9 cellular contexts compared by ENCODE assay signal in genomic region chr2:137865954-137866540, GRCh38.
DNase-seq lines count a peak whose midpoint lies in the region; ATAC-seq lines count a peak whose summit lies in the region.
"Had no signal": no experiment of that assay in that cellular context is flagged by ENCODE, and none has a peak within 500 bp of the region (broad histone marks: within the 10 kb centered on the region; RNA-seq: fewer than 3 reads in every experiment).

No MANE protein-coding gene starts in this region.

- H3K4me1 ChIP-seq in CD4-positive, CD25-positive, alpha-beta regulatory T cell (ENCODE audit: control insufficient read depth, insufficient read depth, low read length, poor library complexity, severe bottlenecking): no peaks in the 10 kb centered on the region

- H3K9me3 ChIP-seq in CD4-positive, CD25-positive, alpha-beta regulatory T cell (ENCODE audit: control insufficient read depth in 2 of 2, low read length in 2 of 2): no peaks in the 10 kb centered on the region

- no peak overlapping the region for H3K27ac ChIP-seq in CD4-positive, CD25-positive, alpha-beta regulatory T cell (ENCODE audit: insufficient read depth, low read length, poor library complexity, severe bottlenecking)

- H3K9me3 Mint-ChIP-seq in CD4-positive, CD25-positive, alpha-beta regulatory T cell: peaks cover 0 to 1% (median 0%) of the 10 kb centered on the region in 7 donors

- H3K4me3 ChIP-seq in CD4-positive, CD25-positive, alpha-beta regulatory T cell (ENCODE audit: low read depth, low read length): no peak overlapping the region

- no peak overlapping the region for H3K27ac Mint-ChIP-seq in CD4-positive, CD25-positive, alpha-beta regulatory T cell
- H3K27ac Mint-ChIP-seq: T-helper 17 cell had no signal

- H3K4me1 Mint-ChIP-seq in CD4-positive, CD25-positive, alpha-beta regulatory T cell: no peaks in the 10 kb centered on the region
- H3K4me1 Mint-ChIP-seq: T-helper 17 cell had no signal

- H3K36me3 Mint-ChIP-seq in CD4-positive, CD25-positive, alpha-beta regulatory T cell: no peaks in the 10 kb centered on the region

- no peaks in the 10 kb centered on the region for H3K36me3 ChIP-seq in CD4-positive, CD25-positive, alpha-beta regulatory T cell (ENCODE audit: control insufficient read depth, insufficient read depth, low read length)

- H3K27me3 Mint-ChIP-seq in CD4-positive, CD25-positive, alpha-beta regulatory T cell: no peaks in the 10 kb centered on the region

- ATAC-seq in CD4-positive, CD25-positive, alpha-beta regulatory T cell (ENCODE audit: low read depth in 2 of 2): no peak
- peak; percentile 88 for ATAC-seq in GM18868 (IDR thresholded peaks at IDR 0.05; ENCODE audit: unreplicated experiment)
- peak; percentile 48 for ATAC-seq in HG03175 (IDR thresholded peaks at IDR 0.05; ENCODE audit: unreplicated experiment)
- ATAC-seq in HG02571 (IDR thresholded peaks at IDR 0.05; ENCODE audit: unreplicated experiment): no peak
- ATAC-seq: T-helper 17 cell had no signal

- no peak overlapping the region for H3K4me3 Mint-ChIP-seq in CD4-positive, CD25-positive, alpha-beta regulatory T cell
- H3K4me3 Mint-ChIP-seq: T-helper 17 cell had no signal

- DNase-seq in CD4-positive, CD25-positive, alpha-beta regulatory T cell: peak in 2 of 3 donors; percentile 21 to 53
- DNase-seq in NCI-H524 (lab: John Stamatoyannopoulos, UW) (peak; percentile 7 to 74), fibroblast of peridontal ligament (ENCODE audit: extremely low read depth) (peak; percentile 46), putamen (ENCODE audit: low spot score) (peak; percentile 12)
- DNase-seq in activated CD8-positive, alpha-beta memory T cell treated with anti-CD3 and anti-CD28 coated beads for 24 hours: peak; percentile 71

- no peaks in the 10 kb centered on the region for H3K27me3 ChIP-seq in CD4-positive, CD25-positive, alpha-beta regulatory T cell (ENCODE audit: control insufficient read depth, insufficient read depth, low read length)

Comparison
In these comparisons a context has a peak if more than half of its experiments do, and no peak if none do; other contexts are left out.
1. ATAC-seq: peak in GM18868 (single experiment) and HG03175 (single experiment); none in CD4-positive, CD25-positive, alpha-beta regulatory T cell (0 of 2) and HG02571 (single experiment).
2. DNase-seq: peak in every context shown above with its lines; median percentile 71 in activated CD8-positive, alpha-beta memory T cell treated with anti-CD3 and anti-CD28 coated beads for 24 hours; 46 in fibroblast of peridontal ligament; 40 in NCI-H524; 37 in CD4-positive, CD25-positive, alpha-beta regulatory T cell; 12 in putamen.